In genomic region chr12:117098361-117099217, GRCh38 we compare ENCODE assay signal across 8 cellular contexts. TPM values are rescaled to one million over a fixed set of nuclear protein-coding genes. Genes with fewer than 3 reads are reported as not detected.
A peak's percentile ranks its signal among the peaks of the same experiment; 100 is the strongest.
DNase-seq lines count a peak whose midpoint lies in the region; ATAC-seq, FAIRE-seq and TF ChIP-seq lines count a peak whose summit lies in the region.

No MANE protein-coding gene starts in this region.

- H3K4me1 ChIP-seq in effector memory CD4-positive, alpha-beta T cell (ENCODE audit: control insufficient read depth, insufficient read depth, low read length, poor library complexity, severe bottlenecking): peaks cover 5% of the 10 kb centered on the region

- FAIRE-seq in HTR-8/SVneo (lab: Jason Lieb, UNC): no peak

- no peak overlapping the region for H3K27ac Mint-ChIP-seq in T-cell
- H3K27ac Mint-ChIP-seq in natural killer cell: peak overlapping the region in 1 of 2 donors; percentile 42

- ATAC-seq in HG02981 (IDR thresholded peaks at IDR 0.05; ENCODE audit: unreplicated experiment) (peak; percentile 26), T-cell (replicated peaks in 1 of 4) (peak; percentile 24 to 58 (median 42)), natural killer cell (peak; percentile 50 to 60 (median 60))

- CTCF ChIA-PET in T-cell (lab: Charles Lee): interaction anchor here in 1 of 2 donors (0.6 kb wide), 2 partner anchors 33 to 911 kb away, joined by 3 read pairs; no protein-coding TSS in a partner anchor

- no peaks in the 10 kb centered on the region for H3K9me3 ChIP-seq in effector memory CD4-positive, alpha-beta T cell (ENCODE audit: control insufficient read depth, low read length)

- peak; percentile 18 for DNase-seq in NK-92 treated with Interleukin-12 subunit alpha and Interleukin-12 subunit beta, amount 100 ng/mL, for 24 hours (lab: John Stamatoyannopoulos, UW)
- DNase-seq in NK-92 (lab: John Stamatoyannopoulos, UW; ENCODE audit: unreplicated experiment) (no peak), T-cell (peak in 11 of 34 experiments; percentile 6 to 25 (median 16)), natural killer cell (peak; percentile 31), COLO829 (ENCODE audit: low spot score) (no peak), HTR-8/SVneo (ENCODE audit: insufficient read length, low spot score) (no peak)
- no peak for DNase-seq in effector memory CD4-positive, alpha-beta T cell

- H3K4me3 ChIP-seq in effector memory CD4-positive, alpha-beta T cell (ENCODE audit: insufficient read depth, low read depth, low read length, poor library complexity, severe bottlenecking): peak overlapping the region; percentile 72

- intact Hi-C loops in natural killer cell (cut with micrococcal nuclease): no loop called here

- TF ChIP-seq CTCF in natural killer cell (IDR thresholded peaks at IDR 0.05): no peak

- H3K36me3 ChIP-seq in effector memory CD4-positive, alpha-beta T cell (ENCODE audit: control insufficient read depth, insufficient read depth, low read length): no peaks in the 10 kb centered on the region

- POLR2A ChIA-PET in T-cell (lab: Charles Lee): no interaction called here

- H3K27me3 Mint-ChIP-seq in T-cell (peaks cover 15 to 23% of the 10 kb centered on the region in 2 donors), natural killer cell (ENCODE audit: low read depth in 2 of 2) (peaks cover 0 to 5% of the 10 kb centered on the region in 2 donors)

- H3K4me3 Mint-ChIP-seq in T-cell (peak overlapping the region; percentile 75 to 83 (median 82)), natural killer cell (peak overlapping the region; percentile 90)

- H3K27me3 ChIP-seq in effector memory CD4-positive, alpha-beta T cell (replicated peaks; ENCODE audit: control insufficient read depth, insufficient read depth, low read length, poor library complexity, severe bottlenecking): no peaks in the 10 kb centered on the region

- H3K4me1 Mint-ChIP-seq in T-cell (peaks cover 5 to 17% (median 11%) of the 10 kb centered on the region in 3 donors), natural killer cell (peaks cover 17 to 29% of the 10 kb centered on the region in 2 donors)

- no peak overlapping the region for H3K27ac ChIP-seq in effector memory CD4-positive, alpha-beta T cell (ENCODE audit: insufficient read depth, low read length, poor library complexity, severe bottlenecking)

- H3K36me3 Mint-ChIP-seq in T-cell (no peaks in the 10 kb centered on the region), natural killer cell (no peaks in the 10 kb centered on the region)

- H3K9me3 Mint-ChIP-seq in T-cell (no peaks in the 10 kb centered on the region), natural killer cell (no peaks in the 10 kb centered on the region)

RNA-seq across cellular contexts. Expression of gene TESC, which starts 0.6 kb away (rescaled TPM):
- total RNA-seq in T-cell (1 to 10 TPM; 2.8 to 6.4 (median 4.9) TPM), natural killer cell (10 to 100 TPM; 21.7 to 30.8 (median 26.2) TPM)

Comparison
In these comparisons a context has a peak if more than half of its experiments do, and no peak if none do; other contexts are left out.
1. DNase-seq: peak in NK-92 treated with Interleukin-12 subunit alpha and Interleukin-12 subunit beta, amount 100 ng/mL, for 24 hours (single experiment) and natural killer cell (single experiment); none in NK-92 (single experiment), effector memory CD4-positive, alpha-beta T cell (0 of 3), COLO829 (single experiment) and HTR-8/SVneo (single experiment).
2. Peak in every context shown above with its lines, with median percentiles within 50 percentile points of each other: ATAC-seq.